In genomic region chr2:179123272-179123662, GRCh38 we compare ENCODE assay signal across 24 cellular contexts.
"Had no signal": no experiment of that assay in that cellular context is flagged by ENCODE, and none has a peak within 500 bp of the region (broad histone marks: within the 10 kb centered on the region; RNA-seq: fewer than 3 reads in every experiment).

No MANE protein-coding gene starts in this region.

- H3K9me3 ChIP-seq: MG63, SJSA1 had no signal

- H3K4me1 ChIP-seq: SJSA1 had no signal

- FAIRE-seq: HepG2, RCC 7860 had no signal

- ATAC-seq: HepG2 had no signal

- H3K27me3 ChIP-seq: MG63, SJSA1 had no signal

- H3K36me3 ChIP-seq: MG63 had no signal

- H3K27ac ChIP-seq: SJSA1, SK-N-MC had no signal

- DNase-seq: IMR-90, Karpas-422, KG1, MG63, NCI-H1092, NCI-H1105 treated with DMSO at 0.1 percent for 48 hours, NCI-H1417 treated with DMSO at 0.1 percent for 48 hours, NCI-H187, NCI-H2029, NCI-H2081 treated with DMSO at 0.1 percent for 48 hours, NCI-H2171, NCI-H226, NCI-H446, NCI-H510A, NCI-H524 treated with DMSO at 0.1 percent for 48 hours, NCI-H69, NCI-H774, Right ventricle myocardium superior, RPMI8226, SIG-M5 had no signal

- H3K4me3 ChIP-seq: MG63, SJSA1, SK-N-MC had no signal
